In genomic region chrX:70196961-70197805, GRCh38 we compare ENCODE assay signal across 8 cellular contexts. TPM values are rescaled to one million over a fixed set of nuclear protein-coding genes. Genes with fewer than 3 reads are reported as not detected.
A peak's percentile ranks its signal among the peaks of the same experiment; 100 is the strongest.
DNase-seq lines count a peak whose midpoint lies in the region; ATAC-seq and TF ChIP-seq lines count a peak whose summit lies in the region.

No MANE protein-coding gene starts in this region.

- intact Hi-C loops in psoas muscle (cut with DNase I), result loop anchor here in 1 of 2 donors (2.0 kb wide), 1 partner anchor 236 kb away; no protein-coding TSS in a partner anchor

- H3K27me3 ChIP-seq in BE2C, result no peaks in the 10 kb centered on the region
- H3K27me3 ChIP-seq in OCI-LY1 (ENCODE audit: insufficient read depth, low read length), result no peaks in the 10 kb centered on the region
- peaks cover 0 to 9% (median 0%) of the 10 kb centered on the region in 3 donors for H3K27me3 ChIP-seq in psoas muscle (ENCODE audit: insufficient read depth in 3 of 3, low read length in 2 of 3)

- no peak overlapping the region for H3K9ac ChIP-seq in OCI-LY1 (ENCODE audit: low read length)

- ATAC-seq in GM18907 (IDR thresholded peaks at IDR 0.05; ENCODE audit: unreplicated experiment) (peak; percentile 89), HG03354 (IDR thresholded peaks at IDR 0.05; ENCODE audit: poor library complexity, severe bottlenecking, unreplicated experiment) (peak; percentile 90), psoas muscle (peak in 2 of 4 donors; percentile 34 to 40)

- no peak overlapping the region for H3K4me2 ChIP-seq in OCI-LY1 (ENCODE audit: low read length)

- DNase-seq in BE2C (peak; percentile 56), fibroblast of the aortic adventitia (ENCODE audit: low read depth) (peak; percentile 67), psoas muscle (no peak), dedifferentiated amniotic fluid mesenchymal stem cell (ENCODE audit: extremely low spot score) (no peak)
- peak; percentile 48 for DNase-seq in activated T-cell treated with anti-CD3 and anti-CD28 coated beads, Interleukin-2, amount 50 U/mL, for 1 hour

- no peaks in the 10 kb centered on the region for H3F3A ChIP-seq in OCI-LY1 (ENCODE audit: insufficient read depth, low read length)

- no peaks in the 10 kb centered on the region for H3K79me2 ChIP-seq in OCI-LY1 (ENCODE audit: insufficient read depth, low read length)

- 9 to 14% (median 10%) methylated on average over 12 of the region's 12 CpGs for WGBS in psoas muscle, 3 donors

- H3K36me3 ChIP-seq in BE2C (no peaks in the 10 kb centered on the region), OCI-LY1 (ENCODE audit: insufficient read depth, low read length) (no peaks in the 10 kb centered on the region), psoas muscle (ENCODE audit: insufficient read depth in 1 of 2, low read depth in 1 of 2) (no peaks in the 10 kb centered on the region)

- no peak overlapping the region for H2AFZ ChIP-seq in OCI-LY1 (ENCODE audit: low read length)

- no peaks in the 10 kb centered on the region for H4K20me1 ChIP-seq in OCI-LY1 (ENCODE audit: insufficient read depth, low read length)

- TF ChIP-seq CTCF in BE2C (IDR thresholded peaks at IDR 0.05; ENCODE audit: low read depth, low read length), result peak; percentile 71
- TF ChIP-seq CTCF in OCI-LY1 (IDR thresholded peaks at IDR 0.05; ENCODE audit: low read length), result peak; percentile 61
- peak; percentile 79 for TF ChIP-seq CTCF in fibroblast of the aortic adventitia (IDR thresholded peaks at IDR 0.05; ENCODE audit: insufficient read depth, low read length)
- peak; percentile 61 for TF ChIP-seq CTCF in psoas muscle (IDR thresholded peaks at IDR 0.05)

- no peaks in the 10 kb centered on the region for H3K4me1 ChIP-seq in BE2C
- no peaks in the 10 kb centered on the region for H3K4me1 ChIP-seq in OCI-LY1 (ENCODE audit: insufficient read depth, low read length, severe bottlenecking)
- H3K4me1 ChIP-seq in psoas muscle, result no peaks in the 10 kb centered on the region

- H3K9me3 ChIP-seq in BE2C (no peaks in the 10 kb centered on the region), OCI-LY1 (ENCODE audit: low read length) (no peaks in the 10 kb centered on the region), psoas muscle (peaks cover 8% of the 10 kb centered on the region)

- no peaks in the 10 kb centered on the region for H3K9me2 ChIP-seq in OCI-LY1 (ENCODE audit: low read depth, low read length)

- no peak overlapping the region for H3K27ac ChIP-seq in OCI-LY1 (ENCODE audit: low read depth, low read length, poor library complexity, severe bottlenecking)
- H3K27ac ChIP-seq in psoas muscle, result no peak overlapping the region

- H3K4me3 ChIP-seq in BE2C (ENCODE audit: low read depth, low read length) (no peak overlapping the region), OCI-LY1 (ENCODE audit: low read depth, low read length, poor library complexity, severe bottlenecking) (no peak overlapping the region), fibroblast of the aortic adventitia (ENCODE audit: low read depth, low read length) (no peak overlapping the region), psoas muscle (no peak overlapping the region)

RNA-seq across cellular contexts. Expression of gene DGAT2L6, which starts 19.9 kb away (rescaled TPM):
- polyA plus RNA-seq in BE2C (2012; ENCODE audit: insufficient read depth, insufficient read length, low read depth), result not detected
- total RNA-seq in fibroblast of the aortic adventitia (ENCODE audit: low replicate concordance), result not detected in 2 replicates
- total RNA-seq in psoas muscle, result not detected
- polyA plus RNA-seq in psoas muscle, result not detected

RNA-seq across cellular contexts. Expression of gene AWAT1, which starts 37.3 kb away (rescaled TPM):
- not detected for polyA plus RNA-seq in BE2C (2012; ENCODE audit: insufficient read depth, insufficient read length, low read depth)
- total RNA-seq in fibroblast of the aortic adventitia (ENCODE audit: low replicate concordance), result not detected in 2 replicates
- total RNA-seq in psoas muscle, result not detected
- polyA plus RNA-seq in psoas muscle, result not detected

Comparison
In these comparisons a context has a peak if more than half of its experiments do, and no peak if none do; other contexts are left out.
1. DNase-seq: peak in BE2C (single experiment), activated T-cell treated with anti-CD3 and anti-CD28 coated beads, Interleukin-2, amount 50 U/mL, for 1 hour (single experiment) and fibroblast of the aortic adventitia (single experiment); none in psoas muscle (0 of 2) and dedifferentiated amniotic fluid mesenchymal stem cell (single experiment).
2. Peak in every context shown above with its lines, with median percentiles within 50 percentile points of each other: CTCF ChIP-seq.